ENCODE assay signal across 13 cellular contexts in the genomic region with DNA sequence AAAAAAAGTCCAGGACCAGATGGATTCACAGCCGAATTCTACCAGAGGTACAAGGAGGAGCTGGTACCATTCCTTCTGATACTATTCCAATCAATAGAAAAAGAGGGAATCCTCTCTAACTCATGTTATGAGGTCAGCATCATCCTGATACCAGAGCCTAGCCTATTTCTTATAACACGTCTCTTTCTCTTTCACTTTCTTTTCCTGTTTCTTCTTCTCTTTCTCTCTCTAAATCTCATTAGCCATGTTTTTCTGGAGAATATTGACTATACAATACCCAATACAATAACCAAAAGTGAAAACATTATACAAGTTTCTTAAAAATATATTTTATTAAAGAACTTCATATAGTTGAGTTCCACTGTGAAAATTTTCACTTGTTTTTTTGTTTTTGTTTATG.
"Had no signal": no experiment of that assay in that cellular context is flagged by ENCODE, and none has a peak within 500 bp of the region (broad histone marks: within the 10 kb centered on the region; RNA-seq: fewer than 3 reads in every experiment).

No MANE protein-coding gene starts in this region.

- H3K27me3 Mint-ChIP-seq: activated naive CD8-positive, alpha-beta T cell treated with anti-CD3 and anti-CD28 coated beads for 36 hours; brain; central memory CD8-positive, alpha-beta T cell; naive thymus-derived CD4-positive, alpha-beta T cell had no signal

- DNase-seq: activated naive CD8-positive, alpha-beta T cell treated with anti-CD3 and anti-CD28 coated beads for 36 hours; amygdala; naive thymus-derived CD4-positive, alpha-beta T cell; ovary; stimulated activated naive CD8-positive, alpha-beta T cell treated with anti-CD3 and anti-CD28 coated beads, Interleukin-15, Interleukin-2, amounts not matched to agents 100 U/mL and 50 U/mL, for 24 hours; transverse colon had no signal

- H3K4me1 Mint-ChIP-seq: activated naive CD8-positive, alpha-beta T cell treated with anti-CD3 and anti-CD28 coated beads for 36 hours; brain; central memory CD8-positive, alpha-beta T cell; naive thymus-derived CD4-positive, alpha-beta T cell had no signal

- H3K36me3 Mint-ChIP-seq: brain; naive thymus-derived CD4-positive, alpha-beta T cell had no signal

- H3K27me3 ChIP-seq: ovary, transverse colon had no signal

- H3K36me3 ChIP-seq: ovary, transverse colon had no signal

- H3K4me3 Mint-ChIP-seq: activated naive CD8-positive, alpha-beta T cell treated with anti-CD3 and anti-CD28 coated beads for 36 hours; activated T-helper 1 cell treated with anti-CD3 and anti-CD28 coated beads, Interleukin-12 subunit alpha, Interleukin-12 subunit beta, Interleukin-2, Interleukin-4 antibody, amounts not matched to agents 30 ng/mL and 10 ng/mL and 1 ng/mL, durations not matched to agents 14 hours and 24 hours and 36 hours; brain; central memory CD8-positive, alpha-beta T cell; naive thymus-derived CD4-positive, alpha-beta T cell had no signal

- H3K4me1 ChIP-seq: transverse colon had no signal

- H3K27ac Mint-ChIP-seq: activated T-helper 1 cell treated with anti-CD3 and anti-CD28 coated beads, Interleukin-12 subunit alpha, Interleukin-12 subunit beta, Interleukin-2, Interleukin-4 antibody, amounts not matched to agents 30 ng/mL and 10 ng/mL and 1 ng/mL, durations not matched to agents 14 hours and 24 hours and 36 hours; brain; naive thymus-derived CD4-positive, alpha-beta T cell had no signal

- H3K9me3 ChIP-seq: ovary, transverse colon had no signal

- ATAC-seq: activated CD4-positive, CD25-positive, alpha-beta regulatory T cell treated with anti-CD3 and anti-CD28 coated beads, Interleukin-2, amount 50 U/mL, for 24 hours; esophagus mucosa; naive thymus-derived CD4-positive, alpha-beta T cell; sciatic nerve; stimulated activated naive CD8-positive, alpha-beta T cell treated with anti-CD3 and anti-CD28 coated beads, Interleukin-15, Interleukin-2, amounts not matched to agents 100 U/mL and 50 U/mL, for 24 hours had no signal

- H3K27ac ChIP-seq: coronary artery, ovary, transverse colon had no signal

- H3K4me3 ChIP-seq: coronary artery, ovary, transverse colon had no signal
